ENCODE assay signal across 18 cellular contexts in genomic region chr22:47160141-47160541, GRCh38.
"Had no signal": no experiment of that assay in that cellular context is flagged by ENCODE, and none has a peak within 500 bp of the region (broad histone marks: within the 10 kb centered on the region; RNA-seq: fewer than 3 reads in every experiment).

No MANE protein-coding gene starts in this region.

- H3K27ac Mint-ChIP-seq: naive B cell, nephron had no signal

- H3K27me3 Mint-ChIP-seq: naive B cell had no signal

- DNase-seq: cortex of kidney; effector CD8-positive, alpha-beta T cell; foreskin melanocyte; hippocampal formation; mesendoderm; naive B cell; stimulated activated CD4-positive, alpha-beta T cell treated with anti-CD3 and anti-CD28 coated beads, Interleukin-12 subunit alpha, Interleukin-12 subunit beta, amount 100 ng/mL, for 4 hours; stimulated activated naive CD4-positive, alpha-beta T cell; stomach; substantia nigra had no signal

- H3K27ac ChIP-seq: dorsolateral prefrontal cortex, heart left ventricle, sigmoid colon, skin epidermis, stomach, thoracic aorta, transverse colon had no signal

- H3K4me3 ChIP-seq: dorsolateral prefrontal cortex, heart left ventricle, sigmoid colon, skin epidermis, stomach, thoracic aorta, transverse colon had no signal

- H3K27me3 ChIP-seq: dorsolateral prefrontal cortex, heart left ventricle, sigmoid colon, stomach, transverse colon had no signal

- H3K9me3 Mint-ChIP-seq: naive B cell, nephron had no signal

- H3K4me1 ChIP-seq: transverse colon had no signal

- H3K4me3 Mint-ChIP-seq: naive B cell, nephron had no signal

- H3K36me3 ChIP-seq: heart left ventricle, sigmoid colon, thoracic aorta, transverse colon had no signal

- ATAC-seq: heart left ventricle, left lobe of liver had no signal

- H3K9me3 ChIP-seq: heart left ventricle, sigmoid colon, stomach, thoracic aorta, transverse colon had no signal
